ENCODE assay signal across 25 cellular contexts in the genomic region with DNA sequence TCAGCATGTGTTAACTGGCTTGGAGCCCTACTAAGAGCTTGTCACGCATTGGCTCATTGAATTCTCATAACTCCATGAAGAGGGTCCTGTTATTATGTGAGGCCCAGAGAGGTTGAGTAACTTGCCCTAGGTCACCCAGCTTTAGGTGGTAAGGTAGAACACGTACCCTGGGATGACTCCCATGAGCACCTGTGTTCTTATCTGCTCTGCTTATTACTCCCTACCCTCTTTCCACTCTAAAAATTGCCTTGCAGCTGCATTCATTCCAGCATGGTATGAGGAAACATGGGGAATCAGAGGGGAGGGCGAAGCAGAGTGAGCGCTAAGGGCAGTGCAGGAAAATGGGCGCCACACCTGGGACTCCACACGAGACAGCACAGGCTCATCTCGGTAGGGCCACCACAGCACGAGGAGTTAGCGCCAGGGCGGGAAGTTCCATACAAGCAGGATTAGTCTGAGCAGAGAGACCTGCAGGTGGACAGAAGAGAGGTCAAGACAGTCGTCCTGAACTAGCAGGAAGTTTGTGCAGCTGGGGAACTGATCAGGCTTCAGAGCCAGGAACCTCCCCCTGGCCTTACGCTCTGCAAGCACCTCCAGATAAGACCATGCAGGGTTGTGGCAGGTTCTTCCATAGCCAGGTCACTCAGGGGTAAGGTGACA. TPM values are rescaled to one million over a fixed set of nuclear protein-coding genes. Genes with fewer than 3 reads are reported as not detected.
A peak's percentile ranks its signal among the peaks of the same experiment; 100 is the strongest.
DNase-seq lines count a peak whose midpoint lies in the region; ATAC-seq and TF ChIP-seq lines count a peak whose summit lies in the region.
"Had no signal": no experiment of that assay in that cellular context is flagged by ENCODE, and none has a peak within 500 bp of the region (broad histone marks: within the 10 kb centered on the region; RNA-seq: fewer than 3 reads in every experiment).

No MANE protein-coding gene starts in this region.

- in situ Hi-C loops in GM23248 (cut with MboI) = loop anchor here (5.0 kb wide), 1 partner anchor 45 kb away; no protein-coding TSS in a partner anchor

- ATAC-seq in right cardiac atrium (no peak), left colon (no peak)
- ATAC-seq in activated CD4-positive, CD25-positive, alpha-beta regulatory T cell treated with anti-CD3 and anti-CD28 coated beads, Interleukin-2, amount 50 U/mL, for 24 hours = no peak
- ATAC-seq: activated T-helper 17 cell treated with anti-CD3 and anti-CD28 coated beads, Interleukin-2, amount 50 U/mL, for 72 hours; Panc1; T-cell had no signal

- CTCF ChIA-PET in RWPE1 (lab: Yijun Ruan, JAX) = interaction anchor here (0.9 to 2.6 kb wide), 6 partner anchors 9 to 106 kb away, joined by 3 to 20 read pairs (median 4); a partner anchor contains a TSS

- H3K4me3 ChIP-seq in GM23248 = no peak overlapping the region
- no peak overlapping the region for H3K4me3 ChIP-seq in endodermal cell (ENCODE audit: low read length)
- no peak overlapping the region for H3K4me3 ChIP-seq in right cardiac atrium (ENCODE audit: low read length)
- H3K4me3 ChIP-seq: esophagus muscularis mucosa, heart right ventricle had no signal

- no peaks in the 10 kb centered on the region for H3K9me2 ChIP-seq in GM23248 (ENCODE audit: insufficient read depth)

- H3K9me3 ChIP-seq in GM23248 (ENCODE audit: low read depth) (no peaks in the 10 kb centered on the region), endodermal cell (ENCODE audit: control insufficient read depth, low read length) (no peaks in the 10 kb centered on the region), right cardiac atrium (ENCODE audit: control insufficient read depth, low read length) (no peaks in the 10 kb centered on the region)
- H3K9me3 ChIP-seq: esophagus muscularis mucosa, heart right ventricle had no signal

- H3K27me3 ChIP-seq in GM23248 (replicated peaks; ENCODE audit: insufficient read depth) (no peaks in the 10 kb centered on the region), endodermal cell (ENCODE audit: control insufficient read depth, insufficient read depth, low read length, poor library complexity, severe bottlenecking) (peaks cover 30% of the 10 kb centered on the region), right cardiac atrium (ENCODE audit: control insufficient read depth, insufficient read depth) (no peaks in the 10 kb centered on the region)

- DNase-seq in GM23248 (peak; percentile 18), RWPE1 (ENCODE audit: low spot score) (no peak), endodermal cell (peak; percentile 54), posterior vena cava (ENCODE audit: low spot score) (peak; percentile 58), right cardiac atrium (no peak), left colon (no peak), Ammon's horn (ENCODE audit: low spot score) (no peak)
- DNase-seq: activated B cell treated with CpG ODN at 0.5 μM for 24 hours; activated naive CD4-positive, alpha-beta T cell treated with anti-CD3 and anti-CD28 coated beads, Interleukin-2, amount 50 U/mL, for 16 hours; Calu3; cortex of kidney; foreskin melanocyte; heart right ventricle; naive B cell; NCI-H1092; NCI-H187 treated with DMSO at 0.1 percent for 48 hours; NCI-H2171 treated with DMSO at 0.1 percent for 48 hours; NCI-H510A treated with DMSO at 0.1 percent for 48 hours; stimulated activated CD4-positive, alpha-beta T cell treated with anti-CD3 and anti-CD28 coated beads, Interleukin-2, amount 100 ng/mL, for 24 hours; T-cell had no signal

- peak overlapping the region; percentile 93 for H3K9ac ChIP-seq in GM23248
- H3K9ac ChIP-seq in endodermal cell (ENCODE audit: extremely low read depth, low read length, poor library complexity, severe bottlenecking) = no peak overlapping the region

- intact Hi-C loops in posterior vena cava (cut with DNase I) = loop anchor here (2.0 to 10.0 kb wide), 3 partner anchors 47 to 100 kb away; no protein-coding TSS in a partner anchor
- intact Hi-C loops in right cardiac atrium (cut with DNase I) = loop anchor here (2.0 to 10.0 kb wide), 6 partner anchors 45 to 587 kb away; a partner anchor contains a TSS
- intact Hi-C loops in left colon (cut with DNase I, micrococcal nuclease) = loop anchor here (2.0 to 5.0 kb wide), 3 partner anchors 47 to 100 kb away; no protein-coding TSS in a partner anchor

- H3K27me3 Mint-ChIP-seq in endodermal cell (ENCODE audit: insufficient read depth) = peaks cover 48% of the 10 kb centered on the region

- H3K36me3 ChIP-seq in GM23248 (ENCODE audit: low read depth) (no peaks in the 10 kb centered on the region; the same call in 1 of the 2 replicates), endodermal cell (ENCODE audit: control insufficient read depth, insufficient read depth, low read length) (no peaks in the 10 kb centered on the region)

- H3K4me1 Mint-ChIP-seq in endodermal cell = peaks cover 10% of the 10 kb centered on the region

- H3K79me2 ChIP-seq in GM23248 (ENCODE audit: insufficient read depth) = no peaks in the 10 kb centered on the region

- H3K27ac ChIP-seq in GM23248 = peak overlapping the region; percentile 98
- H3K27ac ChIP-seq in RWPE1 = peak overlapping the region; percentile 98
- no peak overlapping the region for H3K27ac ChIP-seq in endodermal cell (ENCODE audit: low read depth, low read length)
- no peak overlapping the region for H3K27ac ChIP-seq in right cardiac atrium (ENCODE audit: low read length)

- POLR2A ChIA-PET in RWPE1 (lab: Yijun Ruan, JAX; ENCODE audit: low non-redundant PET) = interaction anchor here (1.5 kb wide), 1 partner anchor 21 kb away, joined by 7 read pairs; a partner anchor contains a TSS

- no peaks in the 10 kb centered on the region for H3K36me3 Mint-ChIP-seq in endodermal cell (ENCODE audit: low read depth)
- H3K36me3 Mint-ChIP-seq: memory B cell, naive B cell, T-cell had no signal

- H3K27ac Mint-ChIP-seq in endodermal cell = no peak overlapping the region
- H3K27ac Mint-ChIP-seq: activated B cell treated with CpG ODN at 0.5 μM for 24 hours; activated T-helper 17 cell treated with anti-CD3 and anti-CD28 coated beads, Interleukin-2, amount 50 U/mL, for 72 hours; memory B cell; T-cell had no signal

- H3K4me1 ChIP-seq in GM23248 (ENCODE audit: insufficient read depth) = peaks cover 39% of the 10 kb centered on the region
- no peaks in the 10 kb centered on the region for H3K4me1 ChIP-seq in endodermal cell (ENCODE audit: control insufficient read depth, insufficient read depth, low read length)
- H3K4me1 ChIP-seq in right cardiac atrium (ENCODE audit: control insufficient read depth, insufficient read depth, low read length) = peaks cover 6% of the 10 kb centered on the region

- H4K20me1 ChIP-seq in GM23248 (ENCODE audit: insufficient read depth) = no peaks in the 10 kb centered on the region

- 87 to 88% methylated on average over 12 of the region's 12 CpGs for WGBS in GM23248 (ENCODE audit: low coverage in 1 of 2, low lambda C conversion rate in 2 of 2, missing lambda C conversion rate in 2 of 2), 2 experiments
- WGBS in endodermal cell (ENCODE audit: insufficient coverage in 1 of 2, insufficient read length in 1 of 2), 2 experiments = 83 to 91% methylated on average over 10 to 12 of the region's 12 CpGs
- 75% methylated on average over 12 of the region's 12 CpGs for WGBS in right cardiac atrium

- no peak overlapping the region for H2AFZ ChIP-seq in GM23248

- no peaks in the 10 kb centered on the region for H3K9me3 Mint-ChIP-seq in endodermal cell
- H3K9me3 Mint-ChIP-seq: activated B cell treated with CpG ODN at 0.5 μM for 24 hours; activated T-helper 17 cell treated with anti-CD3 and anti-CD28 coated beads, Interleukin-2, amount 50 U/mL, for 72 hours; memory B cell; T-cell had no signal

- no peak overlapping the region for H3K4me2 ChIP-seq in GM23248 (ENCODE audit: unreplicated experiment)

- no peak overlapping the region for H3K4me3 Mint-ChIP-seq in endodermal cell
- H3K4me3 Mint-ChIP-seq: activated B cell treated with CpG ODN at 0.5 μM for 24 hours had no signal

- TF ChIP-seq CTCF in RWPE1 (conservative IDR thresholded peaks at IDR 0.05; ENCODE audit: low read depth) (no peak), endodermal cell (conservative IDR thresholded peaks at IDR 0.05) (no peak)

- peaks cover 51% of the 10 kb centered on the region for H3F3A ChIP-seq in GM23248 (ENCODE audit: insufficient read depth)

RNA-seq across cellular contexts. Expression of a gene that starts 10.1 kb away (rescaled TPM):
- 148 and 179 TPM in 2 replicates for total RNA-seq in GM23248 (2014; rRNA removed; shearing (Covaris generic))
- polyA plus RNA-seq in GM23248 (2016; fragmentation: Nextera tagmentation; extraction: Ambion mirVana) (399 and 401 TPM in 2 replicates), right cardiac atrium (55.4 TPM)
- total RNA-seq in endodermal cell (not detected), posterior vena cava (100 to 1,000 TPM in 1 of 2 donors, 10 to 100 TPM in 1; 75.0 to 136 TPM), right cardiac atrium (10 to 100 TPM; 51.8 to 74.8 (median 68.4) TPM), left colon (1 to 10 TPM; 7.1 to 8.7 TPM)
- polyA plus RNA-seq in endodermal cell (2013, experiment 1 of 2) = 9.0 TPM
- polyA plus RNA-seq in endodermal cell (2013, experiment 2 of 2) = 1.4 TPM

RNA-seq across cellular contexts. Expression of a gene that starts 20.7 kb away (rescaled TPM):
- 65.6 and 66.4 TPM in 2 replicates for total RNA-seq in GM23248 (2014; rRNA removed; shearing (Covaris generic))
- polyA plus RNA-seq in GM23248 (2016; fragmentation: Nextera tagmentation; extraction: Ambion mirVana) (28.0 and 31.4 TPM in 2 replicates), right cardiac atrium (661 TPM)
- total RNA-seq in endodermal cell (100 to 1,000 TPM; 122 to 135 TPM), posterior vena cava (100 to 1,000 TPM; 255 to 263 TPM), right cardiac atrium (100 to 1,000 TPM; 603 to 811 (median 785) TPM), left colon (100 to 1,000 TPM; 223 to 245 TPM)
- polyA plus RNA-seq in endodermal cell (2013, experiment 1 of 2) = 123 TPM
- 113 TPM for polyA plus RNA-seq in endodermal cell (2013, experiment 2 of 2)

RNA-seq across cellular contexts. Expression of a gene that starts 56.5 kb away (rescaled TPM):
- 61.7 and 80.8 TPM in 2 replicates for total RNA-seq in GM23248 (2014; rRNA removed; shearing (Covaris generic))
- polyA plus RNA-seq in GM23248 (2016; fragmentation: Nextera tagmentation; extraction: Ambion mirVana) (81.6 and 92.2 TPM in 2 replicates), right cardiac atrium (54.3 TPM)
- total RNA-seq in endodermal cell (100 to 1,000 TPM; 171 to 198 TPM), posterior vena cava (10 to 100 TPM; 80.3 to 95.8 TPM), right cardiac atrium (10 to 100 TPM; 56.8 to 66.8 (median 64.9) TPM), left colon (100 to 1,000 TPM; 136 to 187 TPM)
- polyA plus RNA-seq in endodermal cell (2013, experiment 1 of 2) = 245 TPM
- 217 TPM for polyA plus RNA-seq in endodermal cell (2013, experiment 2 of 2)

Comparison
In these comparisons a context has a peak if more than half of its experiments do, and no peak if none do; other contexts are left out.
1. DNase-seq: peak in GM23248 (single experiment), endodermal cell (single experiment) and posterior vena cava (single experiment); none in RWPE1 (single experiment), right cardiac atrium (0 of 3), left colon (0 of 2) and Ammon's horn (single experiment).
2. H3K27ac ChIP-seq: peak in GM23248 (single experiment) and RWPE1 (single experiment); none in endodermal cell (single experiment) and right cardiac atrium (single experiment).
3. RNA of a gene that starts 10.1 kb away (total RNA-seq): 148 to 179 TPM in GM23248, 75.0 to 136 TPM in posterior vena cava, 51.8 to 74.8 TPM in right cardiac atrium and 7.1 to 8.7 TPM in left colon; not detected in endodermal cell; every median in the first group is over 4 times any median in the second.